1 cellular context compared by ENCODE assay signal in the genomic region with DNA sequence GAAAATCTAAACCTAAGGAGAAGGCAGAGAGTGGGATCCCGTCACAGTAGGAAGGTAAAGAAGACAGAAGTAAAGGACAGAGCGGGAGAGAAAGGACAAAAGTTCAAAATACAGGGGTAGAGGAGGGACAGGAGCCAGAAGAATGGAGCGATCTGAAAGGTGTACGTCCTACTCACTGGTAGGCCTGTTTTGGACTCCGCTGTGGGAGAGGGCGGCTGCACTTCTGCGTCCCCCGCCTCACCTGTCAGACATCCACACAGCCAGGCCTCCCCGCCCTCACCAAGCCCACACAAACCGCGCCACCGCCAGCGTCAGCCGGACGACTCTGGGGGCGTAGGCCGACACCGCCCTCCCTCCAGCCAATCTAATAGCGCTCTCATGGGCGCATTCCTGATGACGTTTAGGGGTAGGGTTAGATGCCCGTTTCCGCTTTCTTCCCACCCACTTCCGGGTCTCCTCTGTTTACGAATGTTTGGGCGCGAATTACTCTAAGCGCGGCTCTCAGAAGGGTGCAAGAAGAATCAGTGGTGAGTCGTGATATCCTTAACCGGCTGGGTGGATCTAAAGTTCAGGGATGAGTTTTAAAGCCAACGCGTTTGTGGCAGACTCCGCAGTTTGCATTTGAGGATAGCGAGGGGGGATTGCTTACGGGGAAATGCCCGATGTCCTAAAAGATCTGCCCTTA.
TF ChIP-seq lines count a peak whose summit lies in the region.

A gene with protein sequence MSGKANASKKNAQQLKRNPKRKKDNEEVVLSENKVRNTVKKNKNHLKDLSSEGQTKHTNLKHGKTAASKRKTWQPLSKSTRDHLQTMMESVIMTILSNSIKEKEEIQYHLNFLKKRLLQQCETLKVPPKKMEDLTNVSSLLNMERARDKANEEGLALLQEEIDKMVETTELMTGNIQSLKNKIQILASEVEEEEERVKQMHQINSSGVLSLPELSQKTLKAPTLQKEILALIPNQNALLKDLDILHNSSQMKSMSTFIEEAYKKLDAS (plus strand): TSS at position 444 of the 685 bp plus-strand sequence. CDS start 6,807 bp downstream, outside the sequence.
A gene (minus strand): TSS at position 327 of the 685 bp plus-strand sequence. CDS start 3,787 bp downstream, outside the sequence.

TF ChIP-seq in HEK293, 187 proteins besides CTCF, POLR2A, EP300 and RAD21 (continued from another document):
- TF ChIP-seq, protein P1, sequence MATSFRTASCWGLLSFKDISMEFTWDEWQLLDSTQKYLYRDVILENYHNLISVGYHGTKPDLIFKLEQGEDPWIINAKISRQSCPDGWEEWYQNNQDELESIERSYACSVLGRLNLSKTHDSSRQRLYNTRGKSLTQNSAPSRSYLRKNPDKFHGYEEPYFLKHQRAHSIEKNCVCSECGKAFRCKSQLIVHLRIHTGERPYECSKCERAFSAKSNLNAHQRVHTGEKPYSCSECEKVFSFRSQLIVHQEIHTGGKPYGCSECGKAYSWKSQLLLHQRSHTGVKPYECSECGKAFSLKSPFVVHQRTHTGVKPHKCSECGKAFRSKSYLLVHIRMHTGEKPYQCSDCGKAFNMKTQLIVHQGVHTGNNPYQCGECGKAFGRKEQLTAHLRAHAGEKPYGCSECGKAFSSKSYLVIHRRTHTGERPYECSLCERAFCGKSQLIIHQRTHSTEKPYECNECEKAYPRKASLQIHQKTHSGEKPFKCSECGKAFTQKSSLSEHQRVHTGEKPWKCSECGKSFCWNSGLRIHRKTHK (tag by site-specific recombination; IDR thresholded peaks at IDR 0.05): no peak
- TF ChIP-seq ZSCAN30 (tag by site-specific recombination; IDR thresholded peaks at IDR 0.05): 0 out of 2 replicates have a peak, but pooled peaks have one; percentile 10
- peak; percentile 54 for TF ChIP-seq GLIS1 (tag by site-specific recombination; IDR thresholded peaks at IDR 0.05)
- peak; percentile 24 for TF ChIP-seq SETDB1 (IDR thresholded peaks at IDR 0.05; ENCODE audit: insufficient read length, low read length)
- TF ChIP-seq OSR2 (tag by site-specific recombination; IDR thresholded peaks at IDR 0.05): no peak
- TF ChIP-seq, protein P2, sequence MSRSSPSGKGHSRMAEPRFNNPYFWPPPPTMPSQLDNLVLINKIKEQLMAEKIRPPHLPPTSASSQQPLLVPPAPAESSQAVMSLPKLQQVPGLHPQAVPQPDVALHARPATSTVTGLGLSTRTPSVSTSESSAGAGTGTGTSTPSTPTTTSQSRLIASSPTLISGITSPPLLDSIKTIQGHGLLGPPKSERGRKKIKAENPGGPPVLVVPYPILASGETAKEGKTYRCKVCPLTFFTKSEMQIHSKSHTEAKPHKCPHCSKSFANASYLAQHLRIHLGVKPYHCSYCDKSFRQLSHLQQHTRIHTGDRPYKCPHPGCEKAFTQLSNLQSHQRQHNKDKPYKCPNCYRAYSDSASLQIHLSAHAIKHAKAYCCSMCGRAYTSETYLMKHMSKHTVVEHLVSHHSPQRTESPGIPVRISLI (tag by site-specific recombination; IDR thresholded peaks at IDR 0.05): no peak
- no peak for TF ChIP-seq ZNF37A (tag by site-specific recombination; IDR thresholded peaks at IDR 0.05)
- TF ChIP-seq ZNF629 (tag by site-specific recombination; IDR thresholded peaks at IDR 0.05): peak; percentile 96
- TF ChIP-seq ZNF623 (tag by site-specific recombination; IDR thresholded peaks at IDR 0.05): no peak
- 0 out of 2 replicates have a peak, but pooled peaks have one; percentile 22 for TF ChIP-seq ZNF837 (tag by site-specific recombination; IDR thresholded peaks at IDR 0.05)
- TF ChIP-seq ZNF354C (tag by site-specific recombination; IDR thresholded peaks at IDR 0.05; ENCODE audit: borderline replicate concordance, low read depth): no peak
- peak; percentile 99 for TF ChIP-seq ZFHX2 (tag by site-specific recombination; conservative IDR thresholded peaks at IDR 0.05)
- TF ChIP-seq, protein P3, sequence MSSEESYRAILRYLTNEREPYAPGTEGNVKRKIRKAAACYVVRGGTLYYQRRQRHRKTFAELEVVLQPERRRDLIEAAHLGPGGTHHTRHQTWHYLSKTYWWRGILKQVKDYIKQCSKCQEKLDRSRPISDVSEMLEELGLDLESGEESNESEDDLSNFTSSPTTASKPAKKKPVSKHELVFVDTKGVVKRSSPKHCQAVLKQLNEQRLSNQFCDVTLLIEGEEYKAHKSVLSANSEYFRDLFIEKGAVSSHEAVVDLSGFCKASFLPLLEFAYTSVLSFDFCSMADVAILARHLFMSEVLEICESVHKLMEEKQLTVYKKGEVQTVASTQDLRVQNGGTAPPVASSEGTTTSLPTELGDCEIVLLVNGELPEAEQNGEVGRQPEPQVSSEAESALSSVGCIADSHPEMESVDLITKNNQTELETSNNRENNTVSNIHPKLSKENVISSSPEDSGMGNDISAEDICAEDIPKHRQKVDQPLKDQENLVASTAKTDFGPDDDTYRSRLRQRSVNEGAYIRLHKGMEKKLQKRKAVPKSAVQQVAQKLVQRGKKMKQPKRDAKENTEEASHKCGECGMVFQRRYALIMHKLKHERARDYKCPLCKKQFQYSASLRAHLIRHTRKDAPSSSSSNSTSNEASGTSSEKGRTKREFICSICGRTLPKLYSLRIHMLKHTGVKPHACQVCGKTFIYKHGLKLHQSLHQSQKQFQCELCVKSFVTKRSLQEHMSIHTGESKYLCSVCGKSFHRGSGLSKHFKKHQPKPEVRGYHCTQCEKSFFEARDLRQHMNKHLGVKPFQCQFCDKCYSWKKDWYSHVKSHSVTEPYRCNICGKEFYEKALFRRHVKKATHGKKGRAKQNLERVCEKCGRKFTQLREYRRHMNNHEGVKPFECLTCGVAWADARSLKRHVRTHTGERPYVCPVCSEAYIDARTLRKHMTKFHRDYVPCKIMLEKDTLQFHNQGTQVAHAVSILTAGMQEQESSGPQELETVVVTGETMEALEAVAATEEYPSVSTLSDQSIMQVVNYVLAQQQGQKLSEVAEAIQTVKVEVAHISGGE (tag by site-specific recombination; conservative IDR thresholded peaks at IDR 0.05; ENCODE audit: low read depth): peak; percentile 82
- TF ChIP-seq SCRT2 (tag by site-specific recombination; IDR thresholded peaks at IDR 0.05): peak; percentile 67
- TF ChIP-seq GLI4 (tag by site-specific recombination; IDR thresholded peaks at IDR 0.05): no peak
- TF ChIP-seq ZNF660 (tag by site-specific recombination; IDR thresholded peaks at IDR 0.05): peak; percentile 44; the same call in 1 of the 2 replicates
- no peak for TF ChIP-seq ZNF792 (tag by site-specific recombination; IDR thresholded peaks at IDR 0.05)
- TF ChIP-seq TRIM28 (IDR thresholded peaks at IDR 0.05; ENCODE audit: borderline replicate concordance, low read length): peak; percentile 66; the same call in 1 of the 2 replicates
- TF ChIP-seq, protein P4, sequence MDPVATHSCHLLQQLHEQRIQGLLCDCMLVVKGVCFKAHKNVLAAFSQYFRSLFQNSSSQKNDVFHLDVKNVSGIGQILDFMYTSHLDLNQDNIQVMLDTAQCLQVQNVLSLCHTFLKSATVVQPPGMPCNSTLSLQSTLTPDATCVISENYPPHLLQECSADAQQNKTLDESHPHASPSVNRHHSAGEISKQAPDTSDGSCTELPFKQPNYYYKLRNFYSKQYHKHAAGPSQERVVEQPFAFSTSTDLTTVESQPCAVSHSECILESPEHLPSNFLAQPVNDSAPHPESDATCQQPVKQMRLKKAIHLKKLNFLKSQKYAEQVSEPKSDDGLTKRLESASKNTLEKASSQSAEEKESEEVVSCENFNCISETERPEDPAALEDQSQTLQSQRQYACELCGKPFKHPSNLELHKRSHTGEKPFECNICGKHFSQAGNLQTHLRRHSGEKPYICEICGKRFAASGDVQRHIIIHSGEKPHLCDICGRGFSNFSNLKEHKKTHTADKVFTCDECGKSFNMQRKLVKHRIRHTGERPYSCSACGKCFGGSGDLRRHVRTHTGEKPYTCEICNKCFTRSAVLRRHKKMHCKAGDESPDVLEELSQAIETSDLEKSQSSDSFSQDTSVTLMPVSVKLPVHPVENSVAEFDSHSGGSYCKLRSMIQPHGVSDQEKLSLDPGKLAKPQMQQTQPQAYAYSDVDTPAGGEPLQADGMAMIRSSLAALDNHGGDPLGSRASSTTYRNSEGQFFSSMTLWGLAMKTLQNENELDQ (tag by site-specific recombination; IDR thresholded peaks at IDR 0.05; ENCODE audit: low read depth): no peak
- TF ChIP-seq, protein P5, sequence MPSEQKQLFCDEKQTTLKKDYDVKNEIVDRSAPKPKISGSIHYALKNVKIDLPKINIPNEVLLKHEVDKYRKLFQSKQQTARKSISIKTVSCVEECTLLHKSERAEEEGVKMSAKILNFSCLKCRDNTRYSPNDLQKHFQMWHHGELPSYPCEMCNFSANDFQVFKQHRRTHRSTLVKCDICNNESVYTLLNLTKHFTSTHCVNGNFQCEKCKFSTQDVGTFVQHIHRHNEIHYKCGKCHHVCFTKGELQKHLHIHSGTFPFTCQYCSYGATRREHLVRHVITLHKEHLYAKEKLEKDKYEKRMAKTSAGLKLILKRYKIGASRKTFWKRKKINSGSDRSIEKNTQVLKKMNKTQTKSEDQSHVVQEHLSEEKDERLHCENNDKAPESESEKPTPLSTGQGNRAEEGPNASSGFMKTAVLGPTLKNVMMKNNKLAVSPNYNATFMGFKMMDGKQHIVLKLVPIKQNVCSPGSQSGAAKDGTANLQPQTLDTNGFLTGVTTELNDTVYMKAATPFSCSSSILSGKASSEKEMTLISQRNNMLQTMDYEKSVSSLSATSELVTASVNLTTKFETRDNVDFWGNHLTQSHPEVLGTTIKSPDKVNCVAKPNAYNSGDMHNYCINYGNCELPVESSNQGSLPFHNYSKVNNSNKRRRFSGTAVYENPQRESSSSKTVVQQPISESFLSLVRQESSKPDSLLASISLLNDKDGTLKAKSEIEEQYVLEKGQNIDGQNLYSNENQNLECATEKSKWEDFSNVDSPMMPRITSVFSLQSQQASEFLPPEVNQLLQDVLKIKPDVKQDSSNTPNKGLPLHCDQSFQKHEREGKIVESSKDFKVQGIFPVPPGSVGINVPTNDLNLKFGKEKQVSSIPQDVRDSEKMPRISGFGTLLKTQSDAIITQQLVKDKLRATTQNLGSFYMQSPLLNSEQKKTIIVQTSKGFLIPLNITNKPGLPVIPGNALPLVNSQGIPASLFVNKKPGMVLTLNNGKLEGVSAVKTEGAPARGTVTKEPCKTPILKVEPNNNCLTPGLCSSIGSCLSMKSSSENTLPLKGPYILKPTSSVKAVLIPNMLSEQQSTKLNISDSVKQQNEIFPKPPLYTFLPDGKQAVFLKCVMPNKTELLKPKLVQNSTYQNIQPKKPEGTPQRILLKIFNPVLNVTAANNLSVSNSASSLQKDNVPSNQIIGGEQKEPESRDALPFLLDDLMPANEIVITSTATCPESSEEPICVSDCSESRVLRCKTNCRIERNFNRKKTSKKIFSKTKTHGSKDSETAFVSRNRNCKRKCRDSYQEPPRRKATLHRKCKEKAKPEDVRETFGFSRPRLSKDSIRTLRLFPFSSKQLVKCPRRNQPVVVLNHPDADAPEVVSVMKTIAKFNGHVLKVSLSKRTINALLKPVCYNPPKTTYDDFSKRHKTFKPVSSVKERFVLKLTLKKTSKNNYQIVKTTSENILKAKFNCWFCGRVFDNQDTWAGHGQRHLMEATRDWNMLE (tag by site-specific recombination; conservative IDR thresholded peaks at IDR 0.05; ENCODE audit: low read depth): peak; percentile 97
- 0 out of 2 replicates have a peak, but pooled peaks have one; percentile 59 for TF ChIP-seq ZNF501 (tag by site-specific recombination; IDR thresholded peaks at IDR 0.05)
- TF ChIP-seq ZNF776 (tag by site-specific recombination; IDR thresholded peaks at IDR 0.05; ENCODE audit: borderline replicate concordance): no peak
- TF ChIP-seq ZNF560 (tag by site-specific recombination; IDR thresholded peaks at IDR 0.05; ENCODE audit: borderline replicate concordance): no peak
- TF ChIP-seq GLIS2 (tag by site-specific recombination; IDR thresholded peaks at IDR 0.05): peak; percentile 89
